In the genomic region with DNA sequence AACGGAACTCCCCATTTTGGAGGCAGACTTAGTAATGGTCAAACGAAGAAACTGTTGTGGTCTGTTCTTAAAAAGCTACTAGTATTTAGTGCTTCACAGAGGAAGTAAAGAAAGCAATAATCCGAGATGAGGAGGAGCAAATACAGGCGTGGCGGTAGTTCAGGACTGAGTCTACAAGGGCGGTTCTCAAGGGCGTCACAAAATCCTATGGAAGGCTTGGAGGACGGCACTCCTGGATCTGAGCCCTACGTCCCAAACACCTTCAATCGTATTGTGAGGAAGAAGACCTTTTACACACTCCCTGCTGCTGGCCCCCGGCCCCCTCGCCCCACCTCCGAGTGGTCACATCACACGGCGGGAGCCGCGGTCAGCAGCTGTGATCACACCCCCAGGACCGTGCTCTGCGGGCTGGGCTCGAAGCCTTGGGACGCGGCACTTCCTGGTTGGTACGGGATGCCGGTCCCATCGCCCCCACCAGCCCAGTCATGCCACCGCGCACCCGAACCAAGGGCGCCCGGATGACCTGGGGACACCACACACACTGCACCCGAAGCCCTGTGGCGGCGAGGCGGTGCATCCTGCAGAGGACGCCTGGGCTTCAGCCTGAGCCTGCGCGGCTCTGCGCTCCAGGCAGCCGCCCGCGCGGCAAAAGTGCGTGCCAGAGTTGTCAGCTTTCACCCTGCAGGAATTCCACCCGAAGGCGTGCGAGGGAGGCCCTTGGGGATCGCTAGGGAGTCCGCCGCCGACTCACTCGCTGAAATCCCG, we compare ENCODE assay signal across 8 cellular contexts. TPM values are rescaled to one million over a fixed set of nuclear protein-coding genes. Genes with fewer than 3 reads are reported as not detected.
A peak's percentile ranks its signal among the peaks of the same experiment; 100 is the strongest.
DNase-seq lines count a peak whose midpoint lies in the region; ATAC-seq and TF ChIP-seq lines count a peak whose summit lies in the region.

No MANE protein-coding gene starts in this region.

- H3K36me3 ChIP-seq in endodermal cell (ENCODE audit: control insufficient read depth, insufficient read depth, low read length) (no peaks in the 10 kb centered on the region), mesodermal cell (ENCODE audit: control insufficient read depth, insufficient read depth, low read length) (no peaks in the 10 kb centered on the region)

- H3K27ac ChIP-seq in endodermal cell (ENCODE audit: low read depth, low read length) (no peak overlapping the region), mesodermal cell (ENCODE audit: low read depth, low read length, severe bottlenecking) (peak overlapping the region; percentile 73)

- no peaks in the 10 kb centered on the region for H3K9me3 Mint-ChIP-seq in activated CD4-positive, alpha-beta memory T cell treated with anti-CD3 and anti-CD28 coated beads, Interleukin-2, amount 10 ng/mL, durations not matched to agents 7 days and 5 days
- H3K9me3 Mint-ChIP-seq in endodermal cell: no peaks in the 10 kb centered on the region

- peaks cover 5% of the 10 kb centered on the region for H3K4me1 ChIP-seq in endodermal cell (ENCODE audit: control insufficient read depth, insufficient read depth, low read length)
- H3K4me1 ChIP-seq in mesodermal cell (ENCODE audit: control insufficient read depth, insufficient read depth, low read length, poor library complexity, severe bottlenecking): peaks cover 36% of the 10 kb centered on the region

- H3K27ac Mint-ChIP-seq in activated CD4-positive, alpha-beta memory T cell treated with anti-CD3 and anti-CD28 coated beads, Interleukin-2, amount 10 ng/mL, durations not matched to agents 7 days and 5 days: peak overlapping the region; percentile 49
- peak overlapping the region; percentile 55 for H3K27ac Mint-ChIP-seq in endodermal cell

- no peaks in the 10 kb centered on the region for H3K36me3 Mint-ChIP-seq in activated CD4-positive, alpha-beta memory T cell treated with anti-CD3 and anti-CD28 coated beads, Interleukin-2, amount 10 ng/mL, durations not matched to agents 7 days and 5 days (ENCODE audit: low read depth)
- H3K36me3 Mint-ChIP-seq in endodermal cell (ENCODE audit: low read depth): no peaks in the 10 kb centered on the region

- H3K9me3 ChIP-seq in endodermal cell (ENCODE audit: control insufficient read depth, low read length) (no peaks in the 10 kb centered on the region), mesodermal cell (ENCODE audit: control insufficient read depth, low read length) (no peaks in the 10 kb centered on the region)

- peak overlapping the region; percentile 79 for H3K4me3 Mint-ChIP-seq in activated CD4-positive, alpha-beta memory T cell treated with anti-CD3 and anti-CD28 coated beads, Interleukin-2, amount 10 ng/mL, durations not matched to agents 7 days and 5 days
- peak overlapping the region; percentile 71 for H3K4me3 Mint-ChIP-seq in endodermal cell

- TF ChIP-seq CTCF in endodermal cell (conservative IDR thresholded peaks at IDR 0.05): no peak

- H3K4me3 ChIP-seq in endodermal cell (ENCODE audit: low read length) (peak overlapping the region; percentile 81), mesodermal cell (ENCODE audit: extremely low read depth, insufficient read depth, low read length, poor library complexity, severe bottlenecking) (peak overlapping the region; percentile 71)

- peak; percentile 38 for ATAC-seq in GM18517 (IDR thresholded peaks at IDR 0.05; ENCODE audit: unreplicated experiment)
- peak; percentile 70 for ATAC-seq in HG02885 (IDR thresholded peaks at IDR 0.05; ENCODE audit: poor library complexity, unreplicated experiment)

- WGBS in endodermal cell (ENCODE audit: insufficient coverage in 1 of 2, insufficient read length in 1 of 2), 2 experiments: 3 to 9% methylated on average over 19 to 52 of the region's 52 CpGs
- 2 to 3% methylated on average over 35 to 44 of the region's 52 CpGs for WGBS in mesodermal cell (ENCODE audit: insufficient coverage in 2 of 2), 2 experiments

- peak; percentile 93 for DNase-seq in AG08396 (ENCODE audit: low spot score)
- DNase-seq in NCI-H446 treated with DMSO at 0.1 percent for 48 hours (lab: John Stamatoyannopoulos, UW): peak; percentile 49
- peak; percentile 72 for DNase-seq in activated CD4-positive, alpha-beta memory T cell treated with anti-CD3 and anti-CD28 coated beads, Interleukin-2, amount 10 ng/mL, durations not matched to agents 7 days and 5 days
- peak; percentile 88 for DNase-seq in endodermal cell
- DNase-seq in stimulated activated naive CD4-positive, alpha-beta T cell treated with Interleukin-2 at 50 U/mL for 16 hours (lab: John Stamatoyannopoulos, UW): peak; percentile 28

- peaks cover 33% of the 10 kb centered on the region for H3K27me3 Mint-ChIP-seq in activated CD4-positive, alpha-beta memory T cell treated with anti-CD3 and anti-CD28 coated beads, Interleukin-2, amount 10 ng/mL, durations not matched to agents 7 days and 5 days
- peaks cover 32% of the 10 kb centered on the region for H3K27me3 Mint-ChIP-seq in endodermal cell (ENCODE audit: insufficient read depth)

- POLR2A ChIA-PET in activated CD4-positive, alpha-beta memory T cell treated with anti-CD3 and anti-CD28 coated beads, Interleukin-2, amount 10 ng/mL, durations not matched to agents 7 days and 5 days (lab: Charles Lee): interaction anchor here (1.9 kb wide), 1 partner anchor 19 kb away, joined by 4 read pairs; no protein-coding TSS in a partner anchor

- peak overlapping the region; percentile 30 for H3K9ac ChIP-seq in endodermal cell (ENCODE audit: extremely low read depth, low read length, poor library complexity, severe bottlenecking)

- peaks cover 19% of the 10 kb centered on the region for H3K27me3 ChIP-seq in endodermal cell (ENCODE audit: control insufficient read depth, insufficient read depth, low read length, poor library complexity, severe bottlenecking)

- CTCF ChIA-PET in activated CD4-positive, alpha-beta memory T cell treated with anti-CD3 and anti-CD28 coated beads, Interleukin-2, amount 10 ng/mL, durations not matched to agents 7 days and 5 days (lab: Charles Lee): interaction anchor here (0.6 to 3.2 kb wide), 3 partner anchors 20 to 26 kb away, joined by 4 to 14 read pairs (median 4); no protein-coding TSS in a partner anchor

- peaks cover 44% of the 10 kb centered on the region for H3K4me1 Mint-ChIP-seq in activated CD4-positive, alpha-beta memory T cell treated with anti-CD3 and anti-CD28 coated beads, Interleukin-2, amount 10 ng/mL, durations not matched to agents 7 days and 5 days
- peaks cover 14% of the 10 kb centered on the region for H3K4me1 Mint-ChIP-seq in endodermal cell

RNA-seq across cellular contexts. Expression of gene PLD1, which starts 0.6 kb away (rescaled TPM):
- 1 to 10 TPM; 3.1 to 4.1 TPM for total RNA-seq in activated CD4-positive, alpha-beta memory T cell treated with anti-CD3 and anti-CD28 coated beads, Interleukin-2, amount 10 ng/mL, durations not matched to agents 7 days and 5 days
- 10 to 100 TPM in 1 of 2 donors, 1 to 10 TPM in 1; 9.5 to 15.9 TPM for total RNA-seq in endodermal cell
- polyA plus RNA-seq in endodermal cell (2013, experiment 1 of 2): 3.0 TPM
- 3.1 TPM for polyA plus RNA-seq in endodermal cell (2013, experiment 2 of 2)
- polyA plus RNA-seq in mesodermal cell (2013, experiment 1 of 2): 15.1 TPM
- polyA plus RNA-seq in mesodermal cell (2013, experiment 2 of 2): 20.3 TPM

RNA-seq across cellular contexts. Expression of gene TMEM212, which starts 33.5 kb away (rescaled TPM):
- not detected for total RNA-seq in activated CD4-positive, alpha-beta memory T cell treated with anti-CD3 and anti-CD28 coated beads, Interleukin-2, amount 10 ng/mL, durations not matched to agents 7 days and 5 days
- not detected for total RNA-seq in endodermal cell
- polyA plus RNA-seq in endodermal cell (2013, experiment 1 of 2): not detected
- not detected for polyA plus RNA-seq in endodermal cell (2013, experiment 2 of 2)
- polyA plus RNA-seq in mesodermal cell (2013, experiment 1 of 2): not detected
- polyA plus RNA-seq in mesodermal cell (2013, experiment 2 of 2): not detected

Comparison
In these comparisons a context has a peak if more than half of its experiments do, and no peak if none do; other contexts are left out.
1. DNase-seq: peak in every context shown above with its lines; median percentile 93 in AG08396; 88 in endodermal cell; 72 in activated CD4-positive, alpha-beta memory T cell treated with anti-CD3 and anti-CD28 coated beads, Interleukin-2, amount 10 ng/mL, durations not matched to agents 7 days and 5 days; 49 in NCI-H446 treated with DMSO at 0.1 percent for 48 hours; 28 in stimulated activated naive CD4-positive, alpha-beta T cell treated with Interleukin-2 at 50 U/mL for 16 hours.